ENCODE assay signal across 9 cellular contexts in genomic region chr14:81303258-81303935, GRCh38.
A peak's percentile ranks its signal among the peaks of the same experiment; 100 is the strongest.
DNase-seq lines count a peak whose midpoint lies in the region; ATAC-seq and TF ChIP-seq lines count a peak whose summit lies in the region.
"Had no signal": no experiment of that assay in that cellular context is flagged by ENCODE, and none has a peak within 500 bp of the region (broad histone marks: within the 10 kb centered on the region; RNA-seq: fewer than 3 reads in every experiment).

No MANE protein-coding gene starts in this region.

- TF ChIP-seq CTCF in neural crest cell (conservative IDR thresholded peaks at IDR 0.05), result no peak

- H3K4me3 Mint-ChIP-seq in neural crest cell, result no peak overlapping the region
- H3K4me3 Mint-ChIP-seq: B cell had no signal

- H3K36me3 Mint-ChIP-seq in activated naive CD4-positive, alpha-beta T cell treated with anti-CD3 and anti-CD28 coated beads, Interleukin-2, amount 50 U/mL, for 72 hours, result no peaks in the 10 kb centered on the region
- no peaks in the 10 kb centered on the region for H3K36me3 Mint-ChIP-seq in neural crest cell (ENCODE audit: low read depth)

- no peaks in the 10 kb centered on the region for H3K9me3 Mint-ChIP-seq in activated naive CD4-positive, alpha-beta T cell treated with anti-CD3 and anti-CD28 coated beads, Interleukin-2, amount 50 U/mL, for 72 hours
- no peaks in the 10 kb centered on the region for H3K9me3 Mint-ChIP-seq in neural crest cell

- peak; percentile 73 for DNase-seq in activated CD4-positive, alpha-beta T cell treated with anti-CD3 and anti-CD28 coated beads for 48 hours
- DNase-seq in activated CD4-positive, alpha-beta T cell treated with anti-CD3 and anti-CD28 coated beads for 1 hour, result no peak
- DNase-seq in NCI-H2107 treated with DMSO at 0.1 percent for 48 hours (lab: John Stamatoyannopoulos, UW; ENCODE audit: unreplicated experiment) (peak; percentile 72), neural crest cell (ENCODE audit: low read depth, low spot score) (no peak), NCI-H1694 treated with DMSO at 0.1 percent for 48 hours (lab: John Stamatoyannopoulos, UW) (no peak), C1 segment of cervical spinal cord (lab: John Stamatoyannopoulos, UW) (no peak)
- DNase-seq in activated naive CD4-positive, alpha-beta T cell treated with anti-CD3 and anti-CD28 coated beads, Interleukin-2, amount 50 U/mL, for 72 hours (ENCODE audit: low spot score in 2 of 2), result peak in 1 of 2 donors; percentile 45

- no peak overlapping the region for H3K27ac Mint-ChIP-seq in activated naive CD4-positive, alpha-beta T cell treated with anti-CD3 and anti-CD28 coated beads, Interleukin-2, amount 50 U/mL, for 72 hours
- H3K27ac Mint-ChIP-seq in neural crest cell (ENCODE audit: unreplicated experiment), result peak overlapping the region; percentile 38
- H3K27ac Mint-ChIP-seq: B cell had no signal

- no peaks in the 10 kb centered on the region for H3K27me3 Mint-ChIP-seq in neural crest cell (ENCODE audit: low read depth)

- H3K4me1 Mint-ChIP-seq in neural crest cell, result peaks cover 29% of the 10 kb centered on the region
- H3K4me1 Mint-ChIP-seq: B cell had no signal

- peak; percentile 95 for ATAC-seq in HG02973 (IDR thresholded peaks at IDR 0.05; ENCODE audit: unreplicated experiment)
- peak; percentile 92 to 98 for ATAC-seq in activated naive CD4-positive, alpha-beta T cell treated with anti-CD3 and anti-CD28 coated beads, Interleukin-2, amount 50 U/mL, for 72 hours

Comparison
In these comparisons a context has a peak if more than half of its experiments do, and no peak if none do; other contexts are left out.
1. DNase-seq: peak in activated CD4-positive, alpha-beta T cell treated with anti-CD3 and anti-CD28 coated beads for 48 hours (single experiment) and NCI-H2107 treated with DMSO at 0.1 percent for 48 hours (single experiment); none in activated CD4-positive, alpha-beta T cell treated with anti-CD3 and anti-CD28 coated beads for 1 hour (single experiment), neural crest cell (single experiment), NCI-H1694 treated with DMSO at 0.1 percent for 48 hours (single experiment) and C1 segment of cervical spinal cord (0 of 14).